ENCODE assay signal across 14 cellular contexts in genomic region chr10:110103921-110104461, GRCh38.
A peak's percentile ranks its signal among the peaks of the same experiment; 100 is the strongest.
DNase-seq lines count a peak whose midpoint lies in the region; ATAC-seq and TF ChIP-seq lines count a peak whose summit lies in the region.
"Had no signal": no experiment of that assay in that cellular context is flagged by ENCODE, and none has a peak within 500 bp of the region (broad histone marks: within the 10 kb centered on the region; RNA-seq: fewer than 3 reads in every experiment).

No MANE protein-coding gene starts in this region.

- no peak for TF ChIP-seq CTCF in fibroblast of villous mesenchyme (IDR thresholded peaks at IDR 0.05; ENCODE audit: insufficient read depth, low read depth, low read length)

- H3K36me3 Mint-ChIP-seq in stimulated activated naive CD8-positive, alpha-beta T cell treated with anti-CD3 and anti-CD28 coated beads, Interleukin-15, Interleukin-2, amounts not matched to agents 100 ng/mL and 50 ng/mL, for 24 hours (ENCODE audit: low read depth) = peaks cover 23% of the 10 kb centered on the region
- peaks cover 55% of the 10 kb centered on the region for H3K36me3 Mint-ChIP-seq in activated T-helper 1 cell treated with anti-CD3 and anti-CD28 coated beads, Interleukin-12 subunit alpha, Interleukin-12 subunit beta, Interleukin-2, Interleukin-4 antibody, amounts not matched to agents 30 ng/mL and 10 ng/mL and 1 ng/mL, durations not matched to agents 14 hours and 24 hours and 36 hours (ENCODE audit: low read depth)

- intact Hi-C loops in activated T-helper 1 cell treated with anti-CD3 and anti-CD28 coated beads, Interleukin-12 subunit alpha, Interleukin-12 subunit beta, Interleukin-2, Interleukin-4 antibody, amounts not matched to agents 30 ng/mL and 10 ng/mL and 1 ng/mL, durations not matched to agents 14 hours and 24 hours and 36 hours (cut with micrococcal nuclease) = no loop called here

- no peak for ATAC-seq in stimulated activated naive CD8-positive, alpha-beta T cell treated with anti-CD3 and anti-CD28 coated beads, Interleukin-15, amount 100 ng/mL, for 72 hours
- no peak for ATAC-seq in GM21367 (IDR thresholded peaks at IDR 0.05; ENCODE audit: unreplicated experiment)
- no peak for ATAC-seq in GM18502 (IDR thresholded peaks at IDR 0.05; ENCODE audit: poor library complexity, unreplicated experiment)
- ATAC-seq: psoas muscle had no signal

- H3K27me3 Mint-ChIP-seq in stimulated activated naive CD8-positive, alpha-beta T cell treated with anti-CD3 and anti-CD28 coated beads, Interleukin-15, Interleukin-2, amounts not matched to agents 100 ng/mL and 50 ng/mL, for 24 hours = no peaks in the 10 kb centered on the region
- no peaks in the 10 kb centered on the region for H3K27me3 Mint-ChIP-seq in stimulated activated naive CD8-positive, alpha-beta T cell treated with anti-CD3 and anti-CD28 coated beads, Interleukin-15, amount 100 ng/mL, for 72 hours
- H3K27me3 Mint-ChIP-seq in activated T-helper 1 cell treated with anti-CD3 and anti-CD28 coated beads, Interleukin-12 subunit alpha, Interleukin-12 subunit beta, Interleukin-2, Interleukin-4 antibody, amounts not matched to agents 30 ng/mL and 10 ng/mL and 1 ng/mL, durations not matched to agents 14 hours and 24 hours and 36 hours (ENCODE audit: insufficient read depth) = no peaks in the 10 kb centered on the region

- H3K9me3 Mint-ChIP-seq in stimulated activated naive CD8-positive, alpha-beta T cell treated with anti-CD3 and anti-CD28 coated beads, Interleukin-15, Interleukin-2, amounts not matched to agents 100 ng/mL and 50 ng/mL, for 24 hours = no peaks in the 10 kb centered on the region
- no peaks in the 10 kb centered on the region for H3K9me3 Mint-ChIP-seq in stimulated activated naive CD8-positive, alpha-beta T cell treated with anti-CD3 and anti-CD28 coated beads, Interleukin-15, amount 100 ng/mL, for 72 hours
- no peaks in the 10 kb centered on the region for H3K9me3 Mint-ChIP-seq in activated T-helper 1 cell treated with anti-CD3 and anti-CD28 coated beads, Interleukin-12 subunit alpha, Interleukin-12 subunit beta, Interleukin-2, Interleukin-4 antibody, amounts not matched to agents 30 ng/mL and 10 ng/mL and 1 ng/mL, durations not matched to agents 14 hours and 24 hours and 36 hours

- H3K4me3 ChIP-seq in fibroblast of villous mesenchyme (ENCODE audit: low read depth, low read length) = no peak overlapping the region
- H3K4me3 ChIP-seq: psoas muscle, vagina had no signal

- H3K4me3 Mint-ChIP-seq in stimulated activated naive CD8-positive, alpha-beta T cell treated with anti-CD3 and anti-CD28 coated beads, Interleukin-15, Interleukin-2, amounts not matched to agents 100 ng/mL and 50 ng/mL, for 24 hours = no peak overlapping the region
- H3K4me3 Mint-ChIP-seq in stimulated activated naive CD8-positive, alpha-beta T cell treated with anti-CD3 and anti-CD28 coated beads, Interleukin-15, amount 100 ng/mL, for 72 hours = peak overlapping the region in 1 of 2 donors; percentile 16
- H3K4me3 Mint-ChIP-seq in activated T-helper 1 cell treated with anti-CD3 and anti-CD28 coated beads, Interleukin-12 subunit alpha, Interleukin-12 subunit beta, Interleukin-2, Interleukin-4 antibody, amounts not matched to agents 30 ng/mL and 10 ng/mL and 1 ng/mL, durations not matched to agents 14 hours and 24 hours and 36 hours = no peak overlapping the region
- H3K4me3 Mint-ChIP-seq: nephron progenitor cell had no signal

- no peak for DNase-seq in stimulated activated naive CD8-positive, alpha-beta T cell treated with anti-CD3 and anti-CD28 coated beads, Interleukin-15, amount 100 ng/mL, for 72 hours
- no peak for DNase-seq in activated T-helper 1 cell treated with anti-CD3 and anti-CD28 coated beads, Interleukin-12 subunit alpha, Interleukin-12 subunit beta, Interleukin-2, Interleukin-4 antibody, amounts not matched to agents 30 ng/mL and 10 ng/mL and 1 ng/mL, durations not matched to agents 14 hours and 24 hours and 36 hours (ENCODE audit: low spot score)
- DNase-seq in fibroblast of villous mesenchyme (ENCODE audit: low read depth) (peak; percentile 15), ecto neural progenitor cell (ENCODE audit: low spot score) (no peak), germinal center (ENCODE audit: low spot score) (no peak)
- DNase-seq: H7, NCI-H345, nephron progenitor cell, psoas muscle, SW 1271 had no signal

- peak overlapping the region; percentile 83 for H3K27ac Mint-ChIP-seq in stimulated activated naive CD8-positive, alpha-beta T cell treated with anti-CD3 and anti-CD28 coated beads, Interleukin-15, Interleukin-2, amounts not matched to agents 100 ng/mL and 50 ng/mL, for 24 hours
- no peak overlapping the region for H3K27ac Mint-ChIP-seq in stimulated activated naive CD8-positive, alpha-beta T cell treated with anti-CD3 and anti-CD28 coated beads, Interleukin-15, amount 100 ng/mL, for 72 hours
- peak overlapping the region; percentile 88 for H3K27ac Mint-ChIP-seq in activated T-helper 1 cell treated with anti-CD3 and anti-CD28 coated beads, Interleukin-12 subunit alpha, Interleukin-12 subunit beta, Interleukin-2, Interleukin-4 antibody, amounts not matched to agents 30 ng/mL and 10 ng/mL and 1 ng/mL, durations not matched to agents 14 hours and 24 hours and 36 hours
- H3K27ac Mint-ChIP-seq: nephron progenitor cell had no signal

- peaks cover 72% of the 10 kb centered on the region for H3K4me1 Mint-ChIP-seq in stimulated activated naive CD8-positive, alpha-beta T cell treated with anti-CD3 and anti-CD28 coated beads, Interleukin-15, Interleukin-2, amounts not matched to agents 100 ng/mL and 50 ng/mL, for 24 hours (ENCODE audit: low read depth)
- H3K4me1 Mint-ChIP-seq in stimulated activated naive CD8-positive, alpha-beta T cell treated with anti-CD3 and anti-CD28 coated beads, Interleukin-15, amount 100 ng/mL, for 72 hours = peaks cover 39% of the 10 kb centered on the region
- H3K4me1 Mint-ChIP-seq in activated T-helper 1 cell treated with anti-CD3 and anti-CD28 coated beads, Interleukin-12 subunit alpha, Interleukin-12 subunit beta, Interleukin-2, Interleukin-4 antibody, amounts not matched to agents 30 ng/mL and 10 ng/mL and 1 ng/mL, durations not matched to agents 14 hours and 24 hours and 36 hours (ENCODE audit: low read depth) = peaks cover 42% of the 10 kb centered on the region

Comparison
In these comparisons a context has a peak if more than half of its experiments do, and no peak if none do; other contexts are left out.
1. H3K27ac Mint-ChIP-seq: peak in stimulated activated naive CD8-positive, alpha-beta T cell treated with anti-CD3 and anti-CD28 coated beads, Interleukin-15, Interleukin-2, amounts not matched to agents 100 ng/mL and 50 ng/mL, for 24 hours (single experiment) and activated T-helper 1 cell treated with anti-CD3 and anti-CD28 coated beads, Interleukin-12 subunit alpha, Interleukin-12 subunit beta, Interleukin-2, Interleukin-4 antibody, amounts not matched to agents 30 ng/mL and 10 ng/mL and 1 ng/mL, durations not matched to agents 14 hours and 24 hours and 36 hours (single experiment); none in stimulated activated naive CD8-positive, alpha-beta T cell treated with anti-CD3 and anti-CD28 coated beads, Interleukin-15, amount 100 ng/mL, for 72 hours (0 of 2).